36 cellular contexts compared by ENCODE assay signal in the genomic region with DNA sequence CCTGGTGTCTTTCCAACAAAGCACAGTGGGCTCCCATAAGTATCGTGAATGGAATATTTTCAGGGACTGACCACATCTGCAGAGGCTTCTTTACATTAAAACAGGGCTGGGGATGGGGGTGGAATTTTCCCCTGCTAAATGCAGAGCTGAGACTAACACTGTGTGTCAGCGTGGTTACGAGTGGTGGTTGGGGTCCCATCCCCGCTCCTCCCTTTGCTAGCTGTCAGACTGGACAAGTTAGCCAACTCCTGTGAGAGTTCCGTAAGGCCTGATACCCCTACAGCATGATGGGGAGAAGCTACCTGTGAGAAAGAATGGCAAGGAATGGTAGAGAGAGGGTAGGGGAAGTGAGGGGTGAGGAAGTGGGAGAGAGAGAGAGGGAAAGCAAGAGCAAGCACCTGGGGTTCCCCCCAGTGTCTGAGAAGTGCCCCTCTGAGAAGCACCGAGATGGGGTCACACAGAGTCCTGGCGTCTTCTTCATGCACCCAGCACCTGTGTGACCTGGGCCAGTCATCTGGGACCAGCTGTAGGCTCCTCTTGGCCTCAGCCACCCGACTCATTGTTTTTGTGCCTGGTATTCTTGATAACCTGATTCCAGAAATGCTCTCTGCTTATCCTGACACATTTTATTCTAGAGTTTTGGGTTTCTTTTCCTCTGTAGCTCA.
"Had no signal": no experiment of that assay in that cellular context is flagged by ENCODE, and none has a peak within 500 bp of the region (broad histone marks: within the 10 kb centered on the region; RNA-seq: fewer than 3 reads in every experiment).

No MANE protein-coding gene starts in this region.

- H3K36me3 ChIP-seq: adrenal gland, Peyer's patch had no signal

- H3K36me3 Mint-ChIP-seq: activated naive CD4-positive, alpha-beta T cell treated with anti-CD3 and anti-CD28 coated beads, Interleukin-2, amount 50 U/mL, for 24 hours; activated naive CD8-positive, alpha-beta T cell treated with anti-CD3 and anti-CD28 coated beads, Interleukin-2, amount 10 ng/mL, durations not matched to agents 7 days and 5 days had no signal

- H3K27ac ChIP-seq: adrenal gland, Peyer's patch, VCaP had no signal

- H3K9me3 ChIP-seq: Peyer's patch had no signal

- DNase-seq: activated B cell treated with CpG ODN at 0.5 μM for 24 hours; activated CD4-positive, alpha-beta T cell treated with anti-CD3 and anti-CD28 coated beads for 4 hours; activated CD4-positive, CD25-positive, alpha-beta regulatory T cell treated with anti-CD3 and anti-CD28 coated beads, Interleukin-2, amount 50 U/mL, for 72 hours; activated CD8-positive, alpha-beta T cell treated with anti-CD3 and anti-CD28 coated beads for 36 hours; activated gamma-delta T cell; activated naive CD4-positive, alpha-beta T cell treated with Interleukin-2 at 50 U/mL for 16 hours; activated naive CD8-positive, alpha-beta T cell treated with anti-CD3 and anti-CD28 coated beads, Interleukin-2, amount 10 ng/mL, durations not matched to agents 7 days and 5 days; activated T-cell treated with anti-CD3 and anti-CD28 coated beads, Interleukin-2, amount 50 U/mL, for 24 hours; adrenal gland; caudate nucleus; cerebellar nuclear complex; Karpas-422; KBM-7; NCI-H1105; NCI-H1417 treated with DMSO at 0.1 percent for 48 hours; NCI-H187 treated with DMSO at 0.1 percent for 48 hours; NCI-H2081; NCI-H226; NCI-H446 treated with DMSO at 0.1 percent for 48 hours; NCI-H524; NCI-H748 treated with DMSO at 0.1 percent for 48 hours; NK-92 treated with Interleukin-12 subunit alpha and Interleukin-12 subunit beta, amount 100 ng/mL, for 24 hours; PC-3; Peyer's patch; RPMI8226; SIG-M5; SW 1271; T-helper 1 cell; T-helper 2 cell; T-helper 9 cell had no signal

- H3K27me3 ChIP-seq: adrenal gland, Peyer's patch had no signal

- ATAC-seq: activated CD8-positive, alpha-beta T cell treated with anti-CD3 and anti-CD28 coated beads for 36 hours; PC-3; Right ventricle myocardium inferior; SK-N-SH treated with all-trans-retinoic acid at 6 μM for 48 hours had no signal

- H3K27ac Mint-ChIP-seq: activated B cell treated with CpG ODN at 0.5 μM for 24 hours; activated CD8-positive, alpha-beta T cell treated with anti-CD3 and anti-CD28 coated beads for 36 hours; activated naive CD4-positive, alpha-beta T cell treated with anti-CD3 and anti-CD28 coated beads, Interleukin-2, amount 50 U/mL, for 24 hours; activated naive CD8-positive, alpha-beta T cell treated with anti-CD3 and anti-CD28 coated beads, Interleukin-2, amount 10 ng/mL, durations not matched to agents 7 days and 5 days; activated T-cell treated with anti-CD3 and anti-CD28 coated beads, Interleukin-2, amount 50 U/mL, for 24 hours; activated T-helper 2 cell treated with anti-CD3 and anti-CD28 coated beads, Interferon-gamma antibody, Interleukin-2, Interleukin-4, amounts not matched to agents 10 μg/mL and 5 μg/mL and 100 μg/mL, durations not matched to agents 14 hours and 24 hours and 36 hours had no signal

- H3K27me3 Mint-ChIP-seq: activated B cell treated with CpG ODN at 0.5 μM for 24 hours; activated CD8-positive, alpha-beta T cell treated with anti-CD3 and anti-CD28 coated beads for 36 hours; activated naive CD4-positive, alpha-beta T cell treated with anti-CD3 and anti-CD28 coated beads, Interleukin-2, amount 50 U/mL, for 24 hours; activated naive CD8-positive, alpha-beta T cell treated with anti-CD3 and anti-CD28 coated beads, Interleukin-2, amount 10 ng/mL, durations not matched to agents 7 days and 5 days; activated T-cell treated with anti-CD3 and anti-CD28 coated beads, Interleukin-2, amount 50 U/mL, for 24 hours had no signal

- H3K4me1 ChIP-seq: adrenal gland, Peyer's patch had no signal

- H3K4me1 Mint-ChIP-seq: activated B cell treated with CpG ODN at 0.5 μM for 24 hours; activated naive CD4-positive, alpha-beta T cell treated with anti-CD3 and anti-CD28 coated beads, Interleukin-2, amount 50 U/mL, for 24 hours; activated naive CD8-positive, alpha-beta T cell treated with anti-CD3 and anti-CD28 coated beads, Interleukin-2, amount 10 ng/mL, durations not matched to agents 7 days and 5 days; brain had no signal

- H3K9me3 Mint-ChIP-seq: activated naive CD8-positive, alpha-beta T cell treated with anti-CD3 and anti-CD28 coated beads, Interleukin-2, amount 10 ng/mL, durations not matched to agents 7 days and 5 days had no signal

- H3K4me3 Mint-ChIP-seq: activated B cell treated with CpG ODN at 0.5 μM for 24 hours; activated CD8-positive, alpha-beta T cell treated with anti-CD3 and anti-CD28 coated beads for 36 hours; activated naive CD4-positive, alpha-beta T cell treated with anti-CD3 and anti-CD28 coated beads, Interleukin-2, amount 50 U/mL, for 24 hours; activated naive CD8-positive, alpha-beta T cell treated with anti-CD3 and anti-CD28 coated beads, Interleukin-2, amount 10 ng/mL, durations not matched to agents 7 days and 5 days; activated T-cell treated with anti-CD3 and anti-CD28 coated beads, Interleukin-2, amount 50 U/mL, for 24 hours; brain had no signal

- H3K4me3 ChIP-seq: adrenal gland, Peyer's patch had no signal
